Comparison of ENCODE assay signal across 8 cellular contexts in genomic region chr11:40722179-40722795, GRCh38.
DNase-seq lines count a peak whose midpoint lies in the region; ATAC-seq, FAIRE-seq and TF ChIP-seq lines count a peak whose summit lies in the region.

No MANE protein-coding gene starts in this region.

- no peak overlapping the region for H4K8ac ChIP-seq in H9 (replicated peaks; ENCODE audit: insufficient read length, low read depth, low read length)

- H3K4me2 ChIP-seq in H9 (ENCODE audit: insufficient read depth, insufficient read length, low read length), result no peak overlapping the region

- H3K27ac Mint-ChIP-seq in H9, result no peak overlapping the region
- no peak overlapping the region for H3K27ac Mint-ChIP-seq in natural killer cell

- no peak overlapping the region for H2BK15ac ChIP-seq in H9 (ENCODE audit: low read depth, low read length)

- no peaks in the 10 kb centered on the region for H3K23me2 ChIP-seq in H9 (ENCODE audit: insufficient read length, low read depth, low read length, poor library complexity, severe bottlenecking)

- H3K4me1 ChIP-seq in H9 (ENCODE audit: insufficient read depth, low read length), result no peaks in the 10 kb centered on the region

- no peak overlapping the region for H2AK5ac ChIP-seq in H9 (ENCODE audit: insufficient read length, low read length)

- no peak overlapping the region for H2BK20ac ChIP-seq in H9 (ENCODE audit: low read depth, low read length, poor library complexity, severe bottlenecking)

- H3K9ac ChIP-seq in H9 (ENCODE audit: extremely low read depth, insufficient read length, low read length), result no peak overlapping the region

- H3K23ac ChIP-seq in H9 (ENCODE audit: insufficient read length, low read depth, low read length), result no peak overlapping the region

- DNase-seq in H9, result peak; percentile 71
- peak; percentile 47 for DNase-seq in SHP77 treated with DMSO at 0.1 percent for 48 hours (lab: John Stamatoyannopoulos, UW)
- DNase-seq in iris pigment epithelial cell (ENCODE audit: low read depth), result peak; percentile 4
- no peak for DNase-seq in natural killer cell
- DNase-seq in T-helper 1 cell, result no peak
- no peak for DNase-seq in GM19239 (ENCODE audit: insufficient read length, low spot score)

- H3K4me3 Mint-ChIP-seq in H9 (no peak overlapping the region), natural killer cell (no peak overlapping the region)

- FAIRE-seq in GM19239 (lab: Jason Lieb, UNC), result no peak

- no peak overlapping the region for H3K27ac ChIP-seq in C4-2B
- no peak overlapping the region for H3K27ac ChIP-seq in H9 (ENCODE audit: insufficient read length, low read depth, low read length)

- H3K27me3 Mint-ChIP-seq in H9 (ENCODE audit: low read depth) (no peaks in the 10 kb centered on the region), natural killer cell (ENCODE audit: low read depth in 2 of 2) (no peaks in the 10 kb centered on the region)

- no peak overlapping the region for H3K14ac ChIP-seq in H9 (ENCODE audit: insufficient read depth, low read length)

- no peak overlapping the region for H3K4ac ChIP-seq in H9 (ENCODE audit: low read depth, low read length)

- H2BK120ac ChIP-seq in H9 (ENCODE audit: low read depth, low read length, poor library complexity, severe bottlenecking), result no peak overlapping the region

- no peak overlapping the region for H2BK12ac ChIP-seq in H9 (ENCODE audit: insufficient read length, low read depth, low read length)

- ATAC-seq in HG03196 (IDR thresholded peaks at IDR 0.05; ENCODE audit: unreplicated experiment), result no peak
- ATAC-seq in natural killer cell, result no peak

- H3K56ac ChIP-seq in H9 (ENCODE audit: insufficient read length, low read depth, low read length), result no peak overlapping the region

- no peaks in the 10 kb centered on the region for H3K27me3 ChIP-seq in H9 (ENCODE audit: insufficient read depth, low read length)

- no peak overlapping the region for H2BK5ac ChIP-seq in H9 (ENCODE audit: insufficient read length, low read length)

- H3K36me3 Mint-ChIP-seq in H9 (ENCODE audit: insufficient read depth in 1 of 3, low read depth in 3 of 3) (no peaks in the 10 kb centered on the region; a peak in 1 of 7 replicates), natural killer cell (peaks cover 23% of the 10 kb centered on the region)

- H4K20me1 ChIP-seq in H9 (ENCODE audit: control insufficient read depth, insufficient read depth, insufficient read length), result no peaks in the 10 kb centered on the region

- H2AFZ ChIP-seq in H9 (ENCODE audit: low read length), result no peak overlapping the region

- intact Hi-C loops in natural killer cell (cut with micrococcal nuclease), result no loop called here

- H3K4me1 Mint-ChIP-seq in H9 (peaks cover 8% of the 10 kb centered on the region in 2 experiments), natural killer cell (no peaks in the 10 kb centered on the region)

- H3K9me3 Mint-ChIP-seq in H9 (no peaks in the 10 kb centered on the region), natural killer cell (peaks cover 12 to 13% of the 10 kb centered on the region in 2 donors)

- no peaks in the 10 kb centered on the region for H3K79me1 ChIP-seq in H9 (ENCODE audit: insufficient read depth, low read depth, low read length, poor library complexity, severe bottlenecking)

- TF ChIP-seq CTCF in C4-2B (conservative IDR thresholded peaks at IDR 0.05) (peak; percentile 94), H9 (conservative IDR thresholded peaks at IDR 0.05) (peak; percentile 93), natural killer cell (IDR thresholded peaks at IDR 0.05) (no peak)

- no peak overlapping the region for H4K5ac ChIP-seq in H9 (ENCODE audit: insufficient read length, low read depth, low read length)

- no peak overlapping the region for H3K18ac ChIP-seq in H9 (ENCODE audit: insufficient read length, low read depth, low read length)

- no peaks in the 10 kb centered on the region for H3K9me3 ChIP-seq in H9 (ENCODE audit: control insufficient read depth, low read depth, low read length)

- H3K79me2 ChIP-seq in H9 (ENCODE audit: insufficient read depth, low read length), result no peaks in the 10 kb centered on the region

- no peak overlapping the region for H3T11ph ChIP-seq in H9 (ENCODE audit: low read length)

- no peak overlapping the region for H4K91ac ChIP-seq in H9 (ENCODE audit: insufficient read length, low read depth, low read length)

- WGBS in H9 (ENCODE audit: extremely low coverage, insufficient read length, low lambda C conversion rate), result no CpG with 5 or more reads among the region's 10 CpGs

Comparison
In these comparisons a context has a peak if more than half of its experiments do, and no peak if none do; other contexts are left out.
1. DNase-seq: peak in H9 (single experiment), SHP77 treated with DMSO at 0.1 percent for 48 hours (single experiment) and iris pigment epithelial cell (single experiment); none in natural killer cell (single experiment), T-helper 1 cell (0 of 5) and GM19239 (single experiment).